In genomic region chr5:127785098-127785927, GRCh38 we compare ENCODE assay signal across 8 cellular contexts.
DNase-seq lines count a peak whose midpoint lies in the region; ATAC-seq and TF ChIP-seq lines count a peak whose summit lies in the region.

No MANE protein-coding gene starts in this region.

- WGBS in esophagus muscularis mucosa, result 86% methylated on average over 6 of the region's 6 CpGs

- H3K36me3 Mint-ChIP-seq in effector memory CD8-positive, alpha-beta T cell (ENCODE audit: insufficient read depth), result peaks cover 4% of the 10 kb centered on the region

- H3K27ac Mint-ChIP-seq in effector memory CD8-positive, alpha-beta T cell, result peak overlapping the region; percentile 88 to 90

- H3K4me3 Mint-ChIP-seq in effector memory CD8-positive, alpha-beta T cell, result peak overlapping the region; percentile 34 to 47

- no peaks in the 10 kb centered on the region for H3K9me3 ChIP-seq in esophagus muscularis mucosa
- H3K9me3 ChIP-seq in lower lobe of right lung, result no peaks in the 10 kb centered on the region

- intact Hi-C loops in esophagus muscularis mucosa (cut with DNase I) (no loop called here), lower lobe of right lung (cut with DNase I) (no loop called here)

- H3K9me3 Mint-ChIP-seq in effector memory CD8-positive, alpha-beta T cell, result peaks cover 4 to 12% of the 10 kb centered on the region in 2 donors

- DNase-seq in AG09309 (ENCODE audit: low read depth) (peak; percentile 84), HS-5 (ENCODE audit: low read depth) (peak; percentile 60), esophagus muscularis mucosa (ENCODE audit: extremely low spot score) (no peak), amygdala (lab: John Stamatoyannopoulos, UW) (no peak), lower lobe of right lung (no peak), ecto neural progenitor cell (ENCODE audit: low spot score) (no peak)
- DNase-seq in effector memory CD8-positive, alpha-beta T cell, result peak; percentile 14 to 25 (median 22)

- no peaks in the 10 kb centered on the region for H3K36me3 ChIP-seq in esophagus muscularis mucosa
- no peaks in the 10 kb centered on the region for H3K36me3 ChIP-seq in lower lobe of right lung

- H3K4me3 ChIP-seq in AG09309 (ENCODE audit: control insufficient read depth, low read depth, low read length) (no peak overlapping the region), esophagus muscularis mucosa (no peak overlapping the region), lower lobe of right lung (no peak overlapping the region)

- H3K27ac ChIP-seq in esophagus muscularis mucosa (replicated peaks in 1 of 4) (no peak overlapping the region), lower lobe of right lung (no peak overlapping the region)

- H3K4me1 ChIP-seq in esophagus muscularis mucosa (no peaks in the 10 kb centered on the region), lower lobe of right lung (no peaks in the 10 kb centered on the region)

- TF ChIP-seq CTCF in AG09309 (IDR thresholded peaks at IDR 0.05; ENCODE audit: control insufficient read depth, insufficient read depth, low read depth, low read length, missing control alignments) (no peak), esophagus muscularis mucosa (IDR thresholded peaks at IDR 0.05) (no peak), lower lobe of right lung (IDR thresholded peaks at IDR 0.05) (no peak)

- H3K4me1 Mint-ChIP-seq in effector memory CD8-positive, alpha-beta T cell (ENCODE audit: low read depth in 2 of 2), result peaks cover 9 to 21% of the 10 kb centered on the region in 2 donors

- no peak for TF ChIP-seq POLR2A in esophagus muscularis mucosa (IDR thresholded peaks at IDR 0.05; ENCODE audit: low read depth)

- peak; percentile 71 for ATAC-seq in GM19328 (IDR thresholded peaks at IDR 0.05; ENCODE audit: unreplicated experiment)
- ATAC-seq in effector memory CD8-positive, alpha-beta T cell (replicated peaks), result peak; percentile 89
- no peak for ATAC-seq in lower lobe of right lung

- H3K27me3 ChIP-seq in esophagus muscularis mucosa (no peaks in the 10 kb centered on the region), lower lobe of right lung (ENCODE audit: low read depth) (no peaks in the 10 kb centered on the region)

- TF ChIP-seq EP300 in esophagus muscularis mucosa (IDR thresholded peaks at IDR 0.05), result no peak

- H3K27me3 Mint-ChIP-seq in effector memory CD8-positive, alpha-beta T cell, result peaks cover 0 to 12% of the 10 kb centered on the region in 2 donors

Comparison
In these comparisons a context has a peak if more than half of its experiments do, and no peak if none do; other contexts are left out.
1. DNase-seq: peak in AG09309 (single experiment), HS-5 (single experiment) and effector memory CD8-positive, alpha-beta T cell (3 of 3); none in esophagus muscularis mucosa (single experiment), amygdala (0 of 56), lower lobe of right lung (single experiment) and ecto neural progenitor cell (single experiment).
2. ATAC-seq: peak in GM19328 (single experiment) and effector memory CD8-positive, alpha-beta T cell (single experiment); none in lower lobe of right lung (0 of 2).